Comparison of ENCODE assay signal across 10 cellular contexts in genomic region chr20:25669826-25670422, GRCh38.
DNase-seq lines count a peak whose midpoint lies in the region; ATAC-seq and TF ChIP-seq lines count a peak whose summit lies in the region.
"Had no signal": no experiment of that assay in that cellular context is flagged by ENCODE, and none has a peak within 500 bp of the region (broad histone marks: within the 10 kb centered on the region; RNA-seq: fewer than 3 reads in every experiment).

No MANE protein-coding gene starts in this region.

- H3K4me3 ChIP-seq in fibroblast of mammary gland (ENCODE audit: control insufficient read depth, low read depth, low read length) (no peak overlapping the region), retinal pigment epithelial cell (ENCODE audit: low read length) (no peak overlapping the region)
- H3K4me3 ChIP-seq: suprapubic skin had no signal

- peak; percentile 84 for DNase-seq in HCEC 1CT
- peak; percentile 70 for DNase-seq in RWPE1 (ENCODE audit: low spot score)
- peak; percentile 86 for DNase-seq in fibroblast of mammary gland (ENCODE audit: low read depth)
- no peak for DNase-seq in retinal pigment epithelial cell (ENCODE audit: low read depth)
- no peak for DNase-seq in stimulated activated CD4-positive, alpha-beta T cell treated with anti-CD3 and anti-CD28 coated beads, Interleukin-2, amount 100 ng/mL, for 48 hours
- DNase-seq: activated effector memory CD4-positive, alpha-beta T cell treated with Interleukin-2 at 50 U/mL for 16 hours; effector memory CD4-positive, alpha-beta T cell had no signal

- ATAC-seq in HG03135 (IDR thresholded peaks at IDR 0.05; ENCODE audit: unreplicated experiment) (no peak), GM21528 (IDR thresholded peaks at IDR 0.05; ENCODE audit: low FRiP score, unreplicated experiment) (no peak)

- TF ChIP-seq CTCF in RWPE1 (conservative IDR thresholded peaks at IDR 0.05; ENCODE audit: low read depth) (no peak), fibroblast of mammary gland (conservative IDR thresholded peaks at IDR 0.05; ENCODE audit: control insufficient read depth, insufficient read depth, low read depth, low read length) (peak; percentile 12), retinal pigment epithelial cell (conservative IDR thresholded peaks at IDR 0.05; ENCODE audit: low read depth, low read length) (peak; percentile 18)

- H3K27ac ChIP-seq in RWPE1, result peak overlapping the region; percentile 74
- H3K27ac ChIP-seq: suprapubic skin had no signal

- POLR2A ChIA-PET in RWPE1 (lab: Yijun Ruan, JAX; ENCODE audit: low non-redundant PET), result no interaction called here

- CTCF ChIA-PET in RWPE1 (lab: Yijun Ruan, JAX), result no interaction called here

Comparison
In these comparisons a context has a peak if more than half of its experiments do, and no peak if none do; other contexts are left out.
1. DNase-seq: peak in HCEC 1CT (single experiment), RWPE1 (single experiment) and fibroblast of mammary gland (single experiment); none in retinal pigment epithelial cell (single experiment) and stimulated activated CD4-positive, alpha-beta T cell treated with anti-CD3 and anti-CD28 coated beads, Interleukin-2, amount 100 ng/mL, for 48 hours (0 of 2).